Comparison of ENCODE assay signal across 8 cellular contexts in genomic region chr16:30209032-30209431, GRCh38. TPM values are rescaled to one million over a fixed set of nuclear protein-coding genes. Genes with fewer than 3 reads are reported as not detected.
DNase-seq lines count a peak whose midpoint lies in the region; ATAC-seq and TF ChIP-seq lines count a peak whose summit lies in the region.
"Not testable (repeated sequence)": the region's sequence is repeated elsewhere in the genome, so short reads cannot be mapped to it uniquely, and the experiment has no call there.
"Had no signal": no experiment of that assay in that cellular context is flagged by ENCODE, and none has a peak within 500 bp of the region (broad histone marks: within the 10 kb centered on the region; RNA-seq: fewer than 3 reads in every experiment).

No MANE protein-coding gene starts in this region.

- intact Hi-C loops in cardiac septum (cut with DNase I); lower lobe of right lung (cut with DNase I); spleen (cut with DNase I; ENCODE audit: low total_unique reads): not testable (repeated sequence)

- 10 to 16% (median 13%) methylated on average over 4 of the region's 6 CpGs; no CpG with 5 or more reads in 1 of the 5 donors for WGBS in spleen, 5 donors

- H3K4me1 ChIP-seq in Peyer's patch, lower lobe of right lung, spleen: not testable (repeated sequence)

- not testable (repeated sequence) for H3K4me3 ChIP-seq in Peyer's patch, lower lobe of right lung, spleen

- H3K9me3 ChIP-seq in Peyer's patch, lower lobe of right lung, spleen: not testable (repeated sequence)

- H3K36me3 ChIP-seq in Peyer's patch, lower lobe of right lung, spleen: not testable (repeated sequence)

- not testable (repeated sequence) for TF ChIP-seq POLR2A in Peyer's patch (IDR thresholded peaks at IDR 0.05); spleen (IDR thresholded peaks at IDR 0.05)

- ATAC-seq in lower lobe of right lung, result peak; percentile 16 to 43

- DNase-seq in Peyer's patch (peak in 2 of 3 donors; percentile 71 to 75), cardiac septum (ENCODE audit: low spot score) (peak; percentile 83), spleen (peak; percentile 82)
- DNase-seq in activated CD4-positive, alpha-beta T cell treated with anti-CD3 and anti-CD28 coated beads, Interleukin-2, amount 50 U/mL, for 48 hours, result peak; percentile 20 to 39
- DNase-seq in activated effector memory CD4-positive, alpha-beta T cell treated with Interleukin-2 at 50 U/mL for 16 hours, result peak; percentile 50
- DNase-seq in central memory CD4-positive, alpha-beta T cell, result peak; percentile 23
- DNase-seq in lower lobe of right lung, result not testable (repeated sequence)

- not testable (repeated sequence) for H3K27me3 ChIP-seq in Peyer's patch; lower lobe of right lung (ENCODE audit: low read depth); spleen (replicated peaks in 1 of 7)

- not testable (repeated sequence) for TF ChIP-seq CTCF in Peyer's patch (IDR thresholded peaks at IDR 0.05); lower lobe of right lung (IDR thresholded peaks at IDR 0.05); spleen (IDR thresholded peaks at IDR 0.05 in 8 of 11, conservative IDR thresholded peaks at IDR 0.05 in 3 of 11)

- H3K27ac ChIP-seq in Peyer's patch, lower lobe of right lung: not testable (repeated sequence)
- H3K27ac ChIP-seq in spleen, result peak overlapping the region in 1 of 8 donors; percentile 43

RNA-seq across cellular contexts. Expression of gene SULT1A3, which starts 10.0 kb away (rescaled TPM):
- total RNA-seq in Peyer's patch (100 to 1,000 TPM in 3 of 4 donors, 10 to 100 TPM in 1; 97.4 to 195 (median 133) TPM), cardiac septum (7.0 TPM), lower lobe of right lung (23.1 TPM), spleen (10 to 100 TPM; 15.1 to 33.8 (median 20.4) TPM)
- 100 to 1,000 TPM in 1 of 3 donors, 10 to 100 TPM in 2; 45.7 to 120 (median 74.1) TPM for polyA plus RNA-seq in spleen

RNA-seq across cellular contexts. Expression of gene SLX1A, which starts 15.4 kb away (rescaled TPM):
- total RNA-seq in Peyer's patch (100 to 1,000 TPM in 3 of 4 donors, 10 to 100 TPM in 1; 56.1 to 283 (median 260) TPM), cardiac septum (24.9 TPM), lower lobe of right lung (28.6 TPM), spleen (10 to 100 TPM; 49.0 to 91.4 (median 67.6) TPM)
- 10 to 100 TPM; 73.6 to 77.2 (median 75.1) TPM for polyA plus RNA-seq in spleen

RNA-seq across cellular contexts. Expression of gene BOLA2B, which starts 15.6 kb away (rescaled TPM):
- total RNA-seq in Peyer's patch (100 to 1,000 TPM; 227 to 487 (median 370) TPM), cardiac septum (59.6 TPM), lower lobe of right lung (51.7 TPM), spleen (100 to 1,000 TPM in 4 of 7 donors, 10 to 100 TPM in 3; 51.0 to 391 (median 105) TPM)
- 100 to 1,000 TPM; 262 to 413 (median 307) TPM for polyA plus RNA-seq in spleen

RNA-seq across cellular contexts. Expression of gene CORO1A, which starts 25.6 kb away (rescaled TPM):
- total RNA-seq in Peyer's patch (100 to 1,000 TPM in 1 of 4 donors, 10 to 100 TPM in 3; 21.2 to 205 (median 32.1) TPM), cardiac septum (7.4 TPM), lower lobe of right lung (76.3 TPM), spleen (100 to 1,000 TPM; 346 to 602 (median 413) TPM)
- 100 to 1,000 TPM; 667 to 757 (median 675) TPM for polyA plus RNA-seq in spleen

RNA-seq across cellular contexts. Expression of gene NPIPB13, which starts 39.2 kb away (rescaled TPM):
- total RNA-seq in Peyer's patch, result 1 to 10 TPM in 3 of 4 donors, not detected in 1; 5.9 to 9.9 (median 8.3) TPM
- total RNA-seq in cardiac septum, result 3.2 TPM
- total RNA-seq in lower lobe of right lung, result 27.6 TPM
- 10 to 100 TPM in 3 of 7 donors, 1 to 10 TPM in 4; 2.7 to 41.9 (median 6.8) TPM for total RNA-seq in spleen
- polyA plus RNA-seq in spleen, result 1 to 10 TPM; 3.9 to 7.8 (median 4.9) TPM
- total RNA-seq: fibroblast of villous mesenchyme had no signal
